8 cellular contexts compared by ENCODE assay signal in the genomic region with DNA sequence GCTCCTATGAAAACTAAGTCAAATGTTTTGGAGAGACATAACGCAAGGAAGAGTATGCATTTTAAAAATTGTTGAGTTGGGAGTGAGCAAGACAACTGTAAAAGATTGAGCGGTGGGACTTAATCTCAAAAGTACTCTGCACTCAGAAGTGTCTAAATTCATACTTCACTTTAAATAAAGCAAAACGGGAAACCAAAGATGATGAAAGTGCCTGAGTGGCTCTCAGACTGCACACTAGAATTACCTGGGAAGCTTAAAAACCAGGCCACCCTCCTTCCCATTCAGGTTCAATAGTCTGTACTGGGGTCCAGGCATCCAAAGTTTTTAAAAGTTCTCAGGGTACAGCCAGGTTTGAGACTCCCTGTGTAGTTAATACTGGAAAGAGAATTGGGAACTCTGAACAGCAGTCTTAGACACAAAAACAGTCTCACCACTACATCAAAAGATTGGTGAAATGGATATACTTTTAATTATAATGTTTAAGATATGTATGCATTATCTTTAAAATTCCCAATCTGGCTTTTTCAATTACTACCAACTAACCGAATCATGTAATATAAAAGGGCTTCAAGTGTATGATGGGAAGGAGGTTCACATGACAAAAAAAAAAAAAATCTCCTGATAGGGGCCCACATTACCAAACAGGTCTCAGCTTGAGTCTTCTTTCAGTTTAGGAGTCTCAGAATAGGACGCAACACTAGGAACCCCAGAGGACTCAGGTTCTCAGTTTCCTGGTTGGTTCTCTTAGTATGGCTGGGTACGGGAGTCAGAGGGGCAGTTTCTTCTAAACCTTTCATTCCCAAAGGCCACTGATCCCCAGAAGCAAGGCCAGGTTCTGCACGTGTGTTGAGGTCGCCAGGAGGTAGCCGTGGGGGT. TPM values are rescaled to one million over a fixed set of nuclear protein-coding genes. Genes with fewer than 3 reads are reported as not detected.
DNase-seq lines count a peak whose midpoint lies in the region; ATAC-seq and TF ChIP-seq lines count a peak whose summit lies in the region.

No MANE protein-coding gene starts in this region.

- no peaks in the 10 kb centered on the region for H3K36me3 ChIP-seq in A673 (ENCODE audit: insufficient read depth, low read length, poor library complexity, severe bottlenecking)
- no peaks in the 10 kb centered on the region for H3K36me3 ChIP-seq in ovary

- DNase-seq in A673 (ENCODE audit: low spot score) (no peak), fibroblast of peridontal ligament (ENCODE audit: extremely low read depth) (peak; percentile 38), ovary (peak in 1 of 5 donors; percentile 33), cortex of kidney (lab: John Stamatoyannopoulos, UW) (no peak), medulla oblongata (ENCODE audit: extremely low spot score) (no peak), germinal center (ENCODE audit: low spot score) (no peak)

- intact Hi-C loops in A673 (cut with micrococcal nuclease; ENCODE audit: unreplicated experiment): no loop called here
- intact Hi-C loops in ovary (cut with DNase I): no loop called here

- peak overlapping the region; percentile 87 for H3K27ac ChIP-seq in A673 (ENCODE audit: low read depth, low read length, poor library complexity, severe bottlenecking)
- peak overlapping the region; percentile 91 to 94 for H3K27ac ChIP-seq in ovary

- H3K4me1 ChIP-seq in A673 (ENCODE audit: insufficient read depth, low read length, poor library complexity, severe bottlenecking): peaks cover 11% of the 10 kb centered on the region
- H3K4me1 ChIP-seq in ovary (ENCODE audit: insufficient read depth): no peaks in the 10 kb centered on the region

- peak; percentile 19 for ATAC-seq in GM18511 (IDR thresholded peaks at IDR 0.05; ENCODE audit: unreplicated experiment)

- BruUV-seq in A673 (replicated peaks; lab: Mats Ljungman, UMichigan): TSS peak; percentile 44

- H3K9me3 ChIP-seq in A673 (ENCODE audit: low read depth, low read length, poor library complexity, severe bottlenecking): no peaks in the 10 kb centered on the region
- no peaks in the 10 kb centered on the region for H3K9me3 ChIP-seq in ovary

- H3K27me3 ChIP-seq in A673 (replicated peaks; ENCODE audit: insufficient read depth, low read depth, low read length, poor library complexity) (no peaks in the 10 kb centered on the region), ovary (no peaks in the 10 kb centered on the region)

- CTCF ChIA-PET in A673 (lab: Charles Lee): interaction anchor here (0.6 kb wide), 1 partner anchor 16 kb away, joined by 4 read pairs; no protein-coding TSS in a partner anchor

- no peak for TF ChIP-seq EP300 in ovary (IDR thresholded peaks at IDR 0.05)

- H3K4me3 ChIP-seq in A673 (ENCODE audit: low read depth, low read length, poor library complexity, severe bottlenecking): peak overlapping the region; percentile 98
- peak overlapping the region; percentile 93 for H3K4me3 ChIP-seq in WI38 (ENCODE audit: low read depth, low read length)
- H3K4me3 ChIP-seq in ovary: peak overlapping the region; percentile 96

- TF ChIP-seq POLR2A in ovary (IDR thresholded peaks at IDR 0.05): no peak

- POLR2A ChIA-PET in A673 (lab: Charles Lee; ENCODE audit: low non-redundant PET): interaction anchor here (0.5 kb wide), 1 partner anchor 69 kb away, joined by 4 read pairs; no protein-coding TSS in a partner anchor

- WGBS in ovary, 3 donors: 26 to 29% (median 27%) methylated on average over 9 of the region's 9 CpGs

- TF ChIP-seq CTCF in A673 (conservative IDR thresholded peaks at IDR 0.05; ENCODE audit: low read depth, low read length) (no peak), WI38 (IDR thresholded peaks at IDR 0.05; ENCODE audit: low read depth, low read length) (no peak), ovary (IDR thresholded peaks at IDR 0.05) (no peak)

RNA-seq across cellular contexts. Expression of a gene that starts 1.0 kb away (rescaled TPM):
- 6.3 and 9.5 TPM in 2 replicates for total RNA-seq in A673 (2021)
- 10 to 100 TPM in 5 of 7 donors, 1 to 10 TPM in 2; 5.9 to 22.8 (median 13.4) TPM for total RNA-seq in ovary
- 10 to 100 TPM in 1 of 2 donors, 1 to 10 TPM in 1; 7.6 to 23.7 TPM for polyA plus RNA-seq in ovary

RNA-seq across cellular contexts. Expression of a gene that starts 17.8 kb away (rescaled TPM):
- total RNA-seq in A673 (2021) (9.7 and 10.9 TPM in 2 replicates), ovary (10 to 100 TPM in 5 of 7 donors, 1 to 10 TPM in 2; 6.8 to 26.4 (median 21.2) TPM)
- 10 to 100 TPM; 10.7 to 17.3 TPM for polyA plus RNA-seq in ovary

RNA-seq across cellular contexts. Expression of a gene that starts 21.7 kb away (rescaled TPM):
- total RNA-seq in A673 (2021) (22.8 and 25.1 TPM in 2 replicates), ovary (10 to 100 TPM; 17.0 to 38.7 (median 29.1) TPM)
- polyA plus RNA-seq in ovary: 10 to 100 TPM; 31.7 to 36.0 TPM

RNA-seq across cellular contexts. Expression of a gene that starts 36.4 kb away (rescaled TPM):
- total RNA-seq in A673 (2021): 275 and 287 TPM in 2 replicates
- 100 to 1,000 TPM in 5 of 7 donors, 10 to 100 TPM in 2; 37.2 to 164 (median 136) TPM for total RNA-seq in ovary
- 100 to 1,000 TPM in 1 of 2 donors, 10 to 100 TPM in 1; 93.4 to 117 TPM for polyA plus RNA-seq in ovary

RNA-seq across cellular contexts. Expression of a gene that starts 47.2 kb away (rescaled TPM):
- total RNA-seq in A673 (2021) (not detected in 2 replicates), ovary (not detected)
- polyA plus RNA-seq in ovary: not detected
